Comparison of ENCODE assay signal across 8 cellular contexts in the genomic region with DNA sequence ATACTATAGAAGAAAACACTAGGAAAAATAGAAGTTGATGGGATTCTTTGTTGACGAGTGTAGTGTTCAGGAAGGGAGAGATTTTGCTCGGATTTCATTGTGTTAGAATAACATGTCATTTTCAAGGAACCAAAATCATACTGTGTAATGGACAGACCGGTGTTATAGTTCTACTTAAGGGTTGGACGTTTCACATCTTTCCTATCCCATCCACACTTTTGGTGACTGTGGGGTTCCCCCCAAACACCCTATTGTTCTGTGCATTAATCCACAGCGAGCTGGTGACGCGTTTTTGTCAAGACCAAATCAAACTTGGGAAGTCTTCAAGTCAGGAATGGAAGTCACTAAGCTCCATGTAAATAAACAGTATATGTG. TPM values are rescaled to one million over a fixed set of nuclear protein-coding genes. Genes with fewer than 3 reads are reported as not detected.
A peak's percentile ranks its signal among the peaks of the same experiment; 100 is the strongest.
DNase-seq lines count a peak whose midpoint lies in the region; ATAC-seq lines count a peak whose summit lies in the region.

No MANE protein-coding gene starts in this region.

- H3K4me1 Mint-ChIP-seq in activated naive CD8-positive, alpha-beta T cell treated with anti-CD3 and anti-CD28 coated beads, Interleukin-2, amount 10 ng/mL, durations not matched to agents 7 days and 5 days: peaks cover 23% of the 10 kb centered on the region
- peaks cover 42% of the 10 kb centered on the region for H3K4me1 Mint-ChIP-seq in stimulated activated naive CD8-positive, alpha-beta T cell treated with anti-CD3 and anti-CD28 coated beads, Interleukin-15, amount 100 ng/mL, for 72 hours

- H3K27ac ChIP-seq in HUES48 (ENCODE audit: low read depth, low read length): no peak overlapping the region

- H3K9me3 ChIP-seq in HUES48 (ENCODE audit: control insufficient read depth, insufficient read depth, low read length) (no peaks in the 10 kb centered on the region), iPS-18c (ENCODE audit: control insufficient read depth, insufficient read depth, low read length) (peaks cover 2% of the 10 kb centered on the region)

- H3K27me3 ChIP-seq in HUES48 (ENCODE audit: control insufficient read depth, insufficient read depth, low read length): no peaks in the 10 kb centered on the region

- no peaks in the 10 kb centered on the region for H3K36me3 ChIP-seq in HUES48 (ENCODE audit: control insufficient read depth, insufficient read depth, low read length)

- H3K36me3 Mint-ChIP-seq in activated naive CD8-positive, alpha-beta T cell treated with anti-CD3 and anti-CD28 coated beads, Interleukin-2, amount 10 ng/mL, durations not matched to agents 7 days and 5 days: peaks cover 3% of the 10 kb centered on the region

- peaks cover 20% of the 10 kb centered on the region for H3K27me3 Mint-ChIP-seq in activated naive CD8-positive, alpha-beta T cell treated with anti-CD3 and anti-CD28 coated beads, Interleukin-2, amount 10 ng/mL, durations not matched to agents 7 days and 5 days
- H3K27me3 Mint-ChIP-seq in stimulated activated naive CD8-positive, alpha-beta T cell treated with anti-CD3 and anti-CD28 coated beads, Interleukin-15, amount 100 ng/mL, for 72 hours: peaks cover 8% of the 10 kb centered on the region

- ATAC-seq in activated naive CD8-positive, alpha-beta T cell treated with anti-CD3 and anti-CD28 coated beads, Interleukin-2, amount 10 ng/mL, durations not matched to agents 7 days and 5 days (ENCODE audit: low read depth): no peak
- no peak for ATAC-seq in stimulated activated naive CD8-positive, alpha-beta T cell treated with anti-CD3 and anti-CD28 coated beads, Interleukin-15, amount 100 ng/mL, for 72 hours
- no peak for ATAC-seq in esophagus mucosa

- POLR2A ChIA-PET in activated naive CD8-positive, alpha-beta T cell treated with anti-CD3 and anti-CD28 coated beads, Interleukin-2, amount 10 ng/mL, durations not matched to agents 7 days and 5 days (lab: Charles Lee): interaction anchor here (1.0 to 2.2 kb wide), 2 partner anchors 14 to 16 kb away, joined by 3 to 10 read pairs; no protein-coding TSS in a partner anchor

- no peak for DNase-seq in activated naive CD8-positive, alpha-beta T cell treated with anti-CD3 and anti-CD28 coated beads, Interleukin-2, amount 10 ng/mL, durations not matched to agents 7 days and 5 days
- no peak for DNase-seq in stimulated activated naive CD8-positive, alpha-beta T cell treated with anti-CD3 and anti-CD28 coated beads, Interleukin-15, amount 100 ng/mL, for 72 hours
- DNase-seq in ecto neural progenitor cell (ENCODE audit: low spot score) (no peak), NCI-H748 (lab: John Stamatoyannopoulos, UW; ENCODE audit: unreplicated experiment) (no peak), cerebellar cortex (ENCODE audit: low spot score) (no peak)

- H3K27ac Mint-ChIP-seq in activated naive CD8-positive, alpha-beta T cell treated with anti-CD3 and anti-CD28 coated beads, Interleukin-2, amount 10 ng/mL, durations not matched to agents 7 days and 5 days: no peak overlapping the region
- peak overlapping the region in 1 of 2 donors; percentile 84 for H3K27ac Mint-ChIP-seq in stimulated activated naive CD8-positive, alpha-beta T cell treated with anti-CD3 and anti-CD28 coated beads, Interleukin-15, amount 100 ng/mL, for 72 hours

- H3K4me3 Mint-ChIP-seq in activated naive CD8-positive, alpha-beta T cell treated with anti-CD3 and anti-CD28 coated beads, Interleukin-2, amount 10 ng/mL, durations not matched to agents 7 days and 5 days: peak overlapping the region; percentile 84
- H3K4me3 Mint-ChIP-seq in stimulated activated naive CD8-positive, alpha-beta T cell treated with anti-CD3 and anti-CD28 coated beads, Interleukin-15, amount 100 ng/mL, for 72 hours: peak overlapping the region; percentile 85 to 95

- peak overlapping the region; percentile 97 for H3K4me3 ChIP-seq in HUES48 (ENCODE audit: low read depth, low read length)
- H3K4me3 ChIP-seq in iPS-18c (ENCODE audit: insufficient read depth, low read depth, low read length): peak overlapping the region; percentile 79

- peaks cover 15% of the 10 kb centered on the region; the same call in 1 of the 2 replicates for H3K4me1 ChIP-seq in HUES48 (ENCODE audit: control insufficient read depth, insufficient read depth, low read length)

- H3K9ac ChIP-seq in HUES48 (ENCODE audit: low read depth, low read length): peak overlapping the region; percentile 82

- H3K9me3 Mint-ChIP-seq in activated naive CD8-positive, alpha-beta T cell treated with anti-CD3 and anti-CD28 coated beads, Interleukin-2, amount 10 ng/mL, durations not matched to agents 7 days and 5 days: peaks cover 3% of the 10 kb centered on the region
- peaks cover 6 to 8% of the 10 kb centered on the region in 2 donors for H3K9me3 Mint-ChIP-seq in stimulated activated naive CD8-positive, alpha-beta T cell treated with anti-CD3 and anti-CD28 coated beads, Interleukin-15, amount 100 ng/mL, for 72 hours

RNA-seq across cellular contexts. Expression of a gene that starts 43.3 kb away (rescaled TPM):
- 10 to 100 TPM; 64.4 to 67.1 TPM for total RNA-seq in activated naive CD8-positive, alpha-beta T cell treated with anti-CD3 and anti-CD28 coated beads, Interleukin-2, amount 10 ng/mL, durations not matched to agents 7 days and 5 days
- total RNA-seq in esophagus mucosa: 22.0 TPM
